25 cellular contexts compared by ENCODE assay signal in the genomic region with DNA sequence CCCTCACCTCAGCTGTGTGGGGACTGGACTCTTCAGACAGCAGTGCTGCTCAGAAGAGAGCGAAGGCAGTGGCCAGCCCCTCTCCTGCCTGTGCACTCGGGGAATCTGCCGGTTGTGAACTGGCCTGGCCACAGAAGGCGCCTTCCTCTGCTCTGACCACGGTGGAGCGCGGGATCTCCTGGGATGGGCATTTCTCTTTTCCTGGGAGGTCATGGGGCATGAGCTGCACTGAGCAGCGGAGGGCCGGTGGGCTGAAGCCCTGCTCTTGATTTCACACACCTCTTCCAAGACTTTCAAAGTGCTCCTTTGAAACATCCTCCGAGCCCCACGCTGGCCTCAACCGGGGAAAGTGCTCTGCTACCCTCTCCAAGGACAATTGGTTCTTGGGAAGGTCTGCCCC.
"Had no signal": no experiment of that assay in that cellular context is flagged by ENCODE, and none has a peak within 500 bp of the region (broad histone marks: within the 10 kb centered on the region; RNA-seq: fewer than 3 reads in every experiment).

No MANE protein-coding gene starts in this region.

- H3K36me3 ChIP-seq: prostate gland, right atrium auricular region, stomach, suprapubic skin, transverse colon, uterus, WERI-Rb-1 had no signal

- H3K4me3 ChIP-seq: prostate gland, right atrium auricular region, skin epidermis, stomach, suprapubic skin, transverse colon, uterus had no signal

- H3K27ac ChIP-seq: prostate gland, right atrium auricular region, skin epidermis, stomach, suprapubic skin, transverse colon, uterus, WERI-Rb-1 had no signal

- H3K27me3 ChIP-seq: right atrium auricular region, stomach, suprapubic skin, transverse colon, uterus had no signal

- DNase-seq: activated CD4-positive, alpha-beta T cell treated with anti-CD3 and anti-CD28 coated beads for 36 hours; activated CD4-positive, alpha-beta T cell treated with anti-CD3 and anti-CD28 coated beads, Interleukin-2, amount 50 U/mL, for 4 hours; activated CD8-positive, alpha-beta memory T cell treated with anti-CD3 and anti-CD28 coated beads for 24 hours; activated CD8-positive, alpha-beta memory T cell treated with anti-CD3 and anti-CD28 coated beads, Interleukin-2, amount 50 U/mL, for 4 hours; activated naive CD4-positive, alpha-beta T cell treated with Interleukin-2 at 50 U/mL for 16 hours; activated naive CD8-positive, alpha-beta T cell treated with anti-CD3 and anti-CD28 coated beads for 36 hours; activated T-cell treated with anti-CD3 and anti-CD28 coated beads, Interleukin-2, amount 50 U/mL, for 24 hours; effector CD4-positive, alpha-beta T cell; erythroblast; foreskin melanocyte; islet precursor cell; naive thymus-derived CD8-positive, alpha-beta T cell; stimulated activated CD4-positive, alpha-beta T cell treated with anti-CD3 and anti-CD28 coated beads, Interleukin-2, amount 100 ng/mL, for 24 hours; stomach; T-cell; transverse colon; uterus; WERI-Rb-1 had no signal

- H3K4me1 ChIP-seq: prostate gland, uterus had no signal

- ATAC-seq: activated CD4-positive, alpha-beta T cell treated with anti-CD3 and anti-CD28 coated beads for 36 hours; naive thymus-derived CD8-positive, alpha-beta T cell; SK-N-SH treated with all-trans-retinoic acid at 6 μM for 48 hours; stimulated activated effector memory CD8-positive, alpha-beta T cell treated with anti-CD3 and anti-CD28 coated beads, Interleukin-12 subunit alpha, Interleukin-12 subunit beta, amount 100 ng/mL, for 72 hours; T-cell had no signal

- H3K9me3 ChIP-seq: prostate gland, right atrium auricular region, stomach, suprapubic skin, transverse colon, uterus had no signal

- FAIRE-seq: endometrium had no signal
